In the genomic region with DNA sequence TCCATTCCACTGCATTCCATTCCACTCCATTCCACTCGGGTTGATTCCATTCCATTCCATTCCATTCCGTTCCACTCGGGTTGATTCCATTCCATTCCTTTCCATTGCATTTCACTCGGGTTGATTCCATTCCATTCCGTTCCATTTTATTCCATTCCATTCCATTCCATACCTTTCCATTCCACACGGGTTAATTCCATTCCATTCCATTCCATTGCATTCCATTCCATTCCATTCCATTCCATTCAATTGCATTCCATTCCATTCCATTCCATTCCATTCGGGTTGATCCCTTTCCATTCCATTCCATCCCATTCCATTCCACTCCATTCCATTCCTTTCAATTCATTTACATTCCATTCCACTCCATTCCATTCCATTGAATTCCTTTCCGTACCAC, we compare ENCODE assay signal across 8 cellular contexts.
A peak's percentile ranks its signal among the peaks of the same experiment; 100 is the strongest.
DNase-seq lines count a peak whose midpoint lies in the region; ATAC-seq and TF ChIP-seq lines count a peak whose summit lies in the region.
"Not testable (repeated sequence)": the region's sequence is repeated elsewhere in the genome, so short reads cannot be mapped to it uniquely, and the experiment has no call there.

No MANE protein-coding gene starts in this region.

- in situ Hi-C loops in SK-MEL-5 (cut with HindIII; ENCODE audit: low pct_unique_long_range_greater_than_20kb, low sequenced_read_pairs) = not testable (repeated sequence)

- not testable (repeated sequence) for TF ChIP-seq EP300 in esophagus muscularis mucosa (IDR thresholded peaks at IDR 0.05)

- DNase-seq in Ammon's horn (ENCODE audit: low spot score) = peak; percentile 83
- peak; percentile 55 for DNase-seq in SK-MEL-5 (ENCODE audit: low read depth, low spot score)
- peak; percentile 99 for DNase-seq in esophagus muscularis mucosa (ENCODE audit: extremely low spot score)
- DNase-seq in kidney tubule cell (ENCODE audit: low spot score) = peak; percentile 75
- DNase-seq in putamen (ENCODE audit: low spot score) = peak; percentile 80

- H3K4me1 ChIP-seq in esophagus muscularis mucosa = not testable (repeated sequence)

- not testable (repeated sequence) for H3K4me3 ChIP-seq in esophagus muscularis mucosa

- 61% methylated on average over 8 of the region's 8 CpGs for WGBS in esophagus muscularis mucosa

- not testable (repeated sequence) for H3K36me3 ChIP-seq in esophagus muscularis mucosa

- peaks cover 0 to 20% (median 11%) of the 10 kb centered on the region in 4 donors for H3K9me3 ChIP-seq in esophagus muscularis mucosa

- ATAC-seq in GM19372 (IDR thresholded peaks at IDR 0.05; ENCODE audit: low read depth, unreplicated experiment) = peak; percentile 33
- peak; percentile 40 for ATAC-seq in HG02759 (IDR thresholded peaks at IDR 0.05; ENCODE audit: unreplicated experiment)
- peak; percentile 23 for ATAC-seq in HG03469 (IDR thresholded peaks at IDR 0.05; ENCODE audit: unreplicated experiment)

- TF ChIP-seq CTCF in esophagus muscularis mucosa (IDR thresholded peaks at IDR 0.05) = not testable (repeated sequence)

- H3K27me3 ChIP-seq in esophagus muscularis mucosa = not testable (repeated sequence)

- intact Hi-C loops in esophagus muscularis mucosa (cut with DNase I) = not testable (repeated sequence)

- not testable (repeated sequence) for TF ChIP-seq POLR2A in esophagus muscularis mucosa (IDR thresholded peaks at IDR 0.05; ENCODE audit: low read depth)

- not testable (repeated sequence) for H3K27ac ChIP-seq in esophagus muscularis mucosa (replicated peaks in 1 of 4)
